Comparison of ENCODE assay signal across 8 cellular contexts in the genomic region with DNA sequence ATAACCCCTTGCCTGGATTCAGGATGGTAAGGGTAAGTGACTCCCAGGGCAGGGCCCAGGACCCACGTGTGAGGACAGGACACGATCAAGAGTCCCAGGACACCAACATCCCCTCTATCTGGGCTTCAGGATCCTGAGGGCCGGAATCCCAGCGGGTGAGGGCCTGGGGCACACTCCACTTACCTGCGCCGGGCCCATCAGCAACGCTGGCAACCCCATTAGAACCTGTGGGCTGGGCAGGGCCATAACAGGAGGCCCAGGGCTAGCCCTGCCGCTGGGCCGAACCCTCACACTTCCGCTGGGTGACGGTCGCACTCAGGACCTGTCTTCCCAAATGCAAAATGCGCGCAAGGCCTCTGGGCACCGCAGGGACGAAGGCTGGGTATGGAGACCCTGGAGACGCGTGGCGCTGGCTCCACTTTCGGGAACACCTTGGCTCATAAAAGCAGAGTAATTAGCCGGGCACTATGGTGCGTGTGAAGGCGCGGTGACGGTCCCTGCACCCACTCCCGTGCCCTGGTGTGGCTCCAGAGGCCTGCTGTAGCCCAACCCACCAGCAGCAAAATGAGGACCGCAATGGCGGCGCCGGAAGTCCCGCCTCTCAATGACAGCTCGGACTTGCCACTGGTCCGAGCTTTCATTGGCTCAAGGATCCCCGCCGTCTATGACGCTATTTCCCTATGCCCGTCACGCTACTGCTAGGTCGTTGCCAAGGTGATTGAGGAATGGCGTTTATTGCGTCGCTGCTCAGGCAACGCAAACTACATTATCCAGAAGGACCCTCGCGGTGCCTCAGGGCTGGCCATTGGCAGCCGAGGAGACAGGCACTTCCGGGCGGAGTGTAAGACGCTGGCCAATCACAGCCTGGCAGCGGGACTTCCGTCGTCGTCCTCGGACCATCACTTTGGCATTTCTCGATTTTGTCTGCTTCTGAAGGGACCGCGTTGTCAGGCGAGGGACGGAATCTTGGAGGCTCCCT. TPM values are rescaled to one million over a fixed set of nuclear protein-coding genes. Genes with fewer than 3 reads are reported as not detected.
DNase-seq lines count a peak whose midpoint lies in the region; ATAC-seq and TF ChIP-seq lines count a peak whose summit lies in the region.

A gene (minus strand): TSS at position 578 of the 979 bp plus-strand sequence. CDS start 332 bp downstream, at position 246.

- TF ChIP-seq POLR2A in transverse colon (IDR thresholded peaks at IDR 0.05) = peak; percentile 10

- peaks cover 17% of the 10 kb centered on the region for H3K36me3 ChIP-seq in CD8-positive, alpha-beta T cell (ENCODE audit: insufficient read depth, low read length)
- peaks cover 0 to 33% (median 10%) of the 10 kb centered on the region in 4 donors for H3K36me3 ChIP-seq in transverse colon

- intact Hi-C loops in CD8-positive, alpha-beta T cell (cut with DNase I, micrococcal nuclease) = loop anchor here (1.0 to 2.0 kb wide), 20 partner anchors 11 to 1051 kb away; a partner anchor contains a TSS
- intact Hi-C loops in left cardiac atrium (cut with DNase I) = no loop called here
- intact Hi-C loops in posterior cingulate gyrus (cut with DNase I) = loop anchor here (1.0 to 5.0 kb wide), 3 partner anchors 11 to 79 kb away; a partner anchor contains a TSS
- intact Hi-C loops in transverse colon (cut with DNase I; ENCODE audit: low total_unique reads) = no loop called here

- no peak for TF ChIP-seq CTCF in CD8-positive, alpha-beta T cell (IDR thresholded peaks at IDR 0.05)
- no peak for TF ChIP-seq CTCF in transverse colon (IDR thresholded peaks at IDR 0.05)

- H3K9me3 ChIP-seq in CD8-positive, alpha-beta T cell (ENCODE audit: low read length) = peaks cover 24% of the 10 kb centered on the region
- peaks cover 30 to 41% of the 10 kb centered on the region in 2 donors for H3K9me3 ChIP-seq in transverse colon

- peak within 1 kb of the TSS; percentile 70 for H3K27ac ChIP-seq in CD8-positive, alpha-beta T cell (ENCODE audit: low read depth, low read length)
- peak within 1 kb of the TSS; percentile 69 to 90 (median 75) for H3K27ac ChIP-seq in transverse colon

- POLR2A ChIA-PET in CD8-positive, alpha-beta T cell (lab: Charles Lee) = interaction anchor here (0.6 to 1.2 kb wide), 7 partner anchors 8 to 135 kb away, joined by 3 to 4 read pairs (median 3); a partner anchor contains a TSS

- H3K27me3 ChIP-seq in CD8-positive, alpha-beta T cell (ENCODE audit: insufficient read depth, low read length) = no peaks in the 10 kb centered on the region
- H3K27me3 ChIP-seq in transverse colon = no peaks in the 10 kb centered on the region

- DNase-seq in CD8-positive, alpha-beta T cell = peak; percentile 85 to 98 (median 91)
- DNase-seq in HT1080 (ENCODE audit: low read depth) = peak; percentile 97
- DNase-seq in T-helper 1 cell = peak; percentile 90 to 100 (median 94)
- DNase-seq in amniotic epithelial cell (ENCODE audit: low read depth) = peak; percentile 100
- peak; percentile 98 for DNase-seq in left cardiac atrium
- DNase-seq in posterior cingulate gyrus = peak; percentile 97 to 100 (median 99)
- DNase-seq in transverse colon = peak; percentile 96

- CTCF ChIA-PET in CD8-positive, alpha-beta T cell (lab: Charles Lee) = no interaction called here

- WGBS in transverse colon (ENCODE audit: low coverage in 1 of 2), 2 donors = 16% methylated on average over 56 of the region's 59 CpGs; no CpG with 5 or more reads in 1 of the 2 donors

- H3K4me3 ChIP-seq in CD8-positive, alpha-beta T cell (ENCODE audit: low read depth, low read length) = peak within 1 kb of the TSS; percentile 76
- peak within 1 kb of the TSS; percentile 42 to 89 (median 64) for H3K4me3 ChIP-seq in transverse colon

- peaks cover 33% of the 10 kb centered on the region for H3K9me3 Mint-ChIP-seq in CD8-positive, alpha-beta T cell

- ATAC-seq in CD8-positive, alpha-beta T cell = peak; percentile 97
- peak; percentile 96 for ATAC-seq in GM19468 (IDR thresholded peaks at IDR 0.05; ENCODE audit: extremely low read depth, unreplicated experiment)
- peak; percentile 99 for ATAC-seq in left cardiac atrium

- in situ Hi-C loops in transverse colon (cut with MboI; ENCODE audit: low pct_ligation_motif_present in 1 of 4, low pct_unique_long_range_greater_than_20kb in 1 of 4, low sequenced_read_pairs in 3 of 4) = no loop called here

- peak within 1 kb of the TSS; percentile 96 for H3K27ac Mint-ChIP-seq in CD8-positive, alpha-beta T cell

- peaks cover 16% of the 10 kb centered on the region for H3K4me1 ChIP-seq in CD8-positive, alpha-beta T cell (ENCODE audit: insufficient read depth, low read length)
- peaks cover 0 to 15% (median 10%) of the 10 kb centered on the region in 4 donors for H3K4me1 ChIP-seq in transverse colon

- peaks cover 29% of the 10 kb centered on the region for H3K4me1 Mint-ChIP-seq in CD8-positive, alpha-beta T cell (ENCODE audit: low read depth)

- H3K27me3 Mint-ChIP-seq in CD8-positive, alpha-beta T cell (ENCODE audit: low read depth) = no peaks in the 10 kb centered on the region

- no peak for TF ChIP-seq EP300 in transverse colon (IDR thresholded peaks at IDR 0.05; ENCODE audit: low read depth)

- peak within 1 kb of the TSS; percentile 91 for H3K4me3 Mint-ChIP-seq in CD8-positive, alpha-beta T cell

- peaks cover 48% of the 10 kb centered on the region for H3K36me3 Mint-ChIP-seq in CD8-positive, alpha-beta T cell

RNA-seq across cellular contexts. Expression of the gene that starts here (rescaled TPM):
- 1 to 10 TPM in 1 of 2 experiments, under 1 TPM in 1; 0.75 to 1.3 TPM for total RNA-seq in CD8-positive, alpha-beta T cell
- total RNA-seq in HT1080 (2014; rRNA removed; shearing (Covaris generic)) = 3.5 and 4.3 TPM in 2 replicates
- 1.1 and 1.3 TPM in 2 replicates for polyA plus RNA-seq in HT1080 (2015; cell fraction: cytosol; rRNA removed)
- 3.0 and 3.6 TPM in 2 replicates for polyA plus RNA-seq in HT1080 (2015; cell fraction: nucleus; rRNA removed)
- total RNA-seq in left cardiac atrium = 1 to 10 TPM; 4.7 to 7.3 TPM
- total RNA-seq in transverse colon = 1 to 10 TPM; 3.0 to 5.1 (median 3.5) TPM

Comparison
In these comparisons a context has a peak if more than half of its experiments do, and no peak if none do; other contexts are left out.
1. Peak in every context shown above with its lines: DNase-seq, ATAC-seq, H3K4me3 ChIP-seq and H3K27ac ChIP-seq.
2. intact Hi-C loops: an anchor here in CD8-positive, alpha-beta T cell (1.0 to 2.0 kb wide) and posterior cingulate gyrus (1.0 to 5.0 kb wide); none called in left cardiac atrium and transverse colon.